Comparison of ENCODE assay signal across 8 cellular contexts in genomic region chr22:30694171-30694637, GRCh38. TPM values are rescaled to one million over a fixed set of nuclear protein-coding genes. Genes with fewer than 3 reads are reported as not detected.
DNase-seq lines count a peak whose midpoint lies in the region; ATAC-seq and TF ChIP-seq lines count a peak whose summit lies in the region.

No MANE protein-coding gene starts in this region.

- no peaks in the 10 kb centered on the region for H3K79me1 ChIP-seq in H9 (ENCODE audit: insufficient read depth, low read depth, low read length, poor library complexity, severe bottlenecking)

- POLR2A ChIA-PET in PC-3 (lab: Charles Lee; ENCODE audit: unreplicated experiment), result no interaction called here

- H3K9ac ChIP-seq in H9 (ENCODE audit: extremely low read depth, insufficient read length, low read length), result peak overlapping the region; percentile 57
- peak overlapping the region; percentile 55 for H3K9ac ChIP-seq in PC-3 (ENCODE audit: low read length)

- H3K79me2 ChIP-seq in H9 (ENCODE audit: insufficient read depth, low read length) (no peaks in the 10 kb centered on the region), PC-3 (ENCODE audit: low read length) (no peaks in the 10 kb centered on the region)

- no peaks in the 10 kb centered on the region for H3F3A ChIP-seq in PC-3 (ENCODE audit: low read length, unreplicated experiment)

- H3K36me3 Mint-ChIP-seq in H9 (ENCODE audit: insufficient read depth in 1 of 3, low read depth in 3 of 3), result no peaks in the 10 kb centered on the region; a peak in 1 of 7 replicates

- no peak overlapping the region for H2AK5ac ChIP-seq in H9 (ENCODE audit: insufficient read length, low read length)

- no peak overlapping the region for H4K91ac ChIP-seq in H9 (ENCODE audit: insufficient read length, low read depth, low read length)

- H2AFZ ChIP-seq in H9 (ENCODE audit: low read length) (no peak overlapping the region), PC-3 (ENCODE audit: low read length) (peak overlapping the region; percentile 77), neuron (ENCODE audit: low read depth, low read length) (peak overlapping the region; percentile 67)

- H3K27ac ChIP-seq in H9 (ENCODE audit: insufficient read length, low read depth, low read length), result no peak overlapping the region
- H3K27ac ChIP-seq in PC-3 (ENCODE audit: low read length), result 0 out of 2 replicates have a peak overlapping the region, but pooled peaks have one; percentile 8
- peak overlapping the region in 1 of 4 donors; percentile 55 for H3K27ac ChIP-seq in gastroesophageal sphincter
- H3K27ac ChIP-seq in suprapubic skin, result peak overlapping the region; percentile 37

- no peak overlapping the region for H2BK5ac ChIP-seq in H9 (ENCODE audit: insufficient read length, low read length)

- no peak for TF ChIP-seq EP300 in gastroesophageal sphincter (IDR thresholded peaks at IDR 0.05)
- no peak for TF ChIP-seq EP300 in suprapubic skin (IDR thresholded peaks at IDR 0.05)

- TSS peak; percentile 70 for BruUV-seq in PC-3 (replicated peaks; lab: Mats Ljungman, UMichigan)

- no peak overlapping the region for H3T11ph ChIP-seq in H9 (ENCODE audit: low read length)

- H3K4me2 ChIP-seq in H9 (ENCODE audit: insufficient read depth, insufficient read length, low read length), result peak overlapping the region; percentile 50
- peak overlapping the region; percentile 88 for H3K4me2 ChIP-seq in PC-3 (ENCODE audit: low read length)

- no peak overlapping the region for H2BK15ac ChIP-seq in H9 (ENCODE audit: low read depth, low read length)

- peak; percentile 16 for DNase-seq in AG08395 (ENCODE audit: low spot score)
- peak; percentile 76 for DNase-seq in H9
- peak; percentile 44 for DNase-seq in PC-3
- DNase-seq in activated gamma-delta T cell treated with Interleukin-2 at 50 U/mL for 16 hours, result peak; percentile 52
- DNase-seq in suprapubic skin (ENCODE audit: low spot score in 2 of 2), result no peak

- H4K20me1 ChIP-seq in H9 (ENCODE audit: control insufficient read depth, insufficient read depth, insufficient read length) (no peaks in the 10 kb centered on the region), PC-3 (ENCODE audit: low read length) (no peaks in the 10 kb centered on the region)

- no peaks in the 10 kb centered on the region for H3K9me3 Mint-ChIP-seq in H9

- peak overlapping the region; percentile 75 to 81 for H3K4me3 Mint-ChIP-seq in H9

- H3K9me3 ChIP-seq in H9 (ENCODE audit: control insufficient read depth, low read depth, low read length) (no peaks in the 10 kb centered on the region), PC-3 (ENCODE audit: low read length) (no peaks in the 10 kb centered on the region), gastroesophageal sphincter (no peaks in the 10 kb centered on the region), neuron (ENCODE audit: low read length) (no peaks in the 10 kb centered on the region), suprapubic skin (no peaks in the 10 kb centered on the region)

- WGBS in H9 (ENCODE audit: extremely low coverage, insufficient read length, low lambda C conversion rate), result no CpG with 5 or more reads among the region's 38 CpGs
- 6 to 17% methylated on average over 1 to 2 of the region's 38 CpGs for WGBS in gastroesophageal sphincter (ENCODE audit: low coverage in 1 of 2), 2 donors
- WGBS in suprapubic skin, result 0% methylated on average over 19 of the region's 38 CpGs

- peaks cover 30% of the 10 kb centered on the region for H3K27me3 Mint-ChIP-seq in H9 (ENCODE audit: low read depth)

- no peak for TF ChIP-seq CTCF in H9 (conservative IDR thresholded peaks at IDR 0.05)
- TF ChIP-seq CTCF in PC-3 (conservative IDR thresholded peaks at IDR 0.05; ENCODE audit: low read depth, low read length), result no peak
- TF ChIP-seq CTCF in gastroesophageal sphincter (IDR thresholded peaks at IDR 0.05), result no peak
- no peak for TF ChIP-seq CTCF in suprapubic skin (IDR thresholded peaks at IDR 0.05)

- H3K9me2 ChIP-seq in PC-3 (replicated peaks; ENCODE audit: low read length), result no peaks in the 10 kb centered on the region

- TF ChIP-seq POLR2A in gastroesophageal sphincter (IDR thresholded peaks at IDR 0.05), result no peak
- TF ChIP-seq POLR2A in suprapubic skin (IDR thresholded peaks at IDR 0.05), result no peak

- peak overlapping the region in 2 of 3 experiments; percentile 84 to 87; a peak in 4 of 7 replicates for H3K27ac Mint-ChIP-seq in H9

- H2BK12ac ChIP-seq in H9 (ENCODE audit: insufficient read length, low read depth, low read length), result no peak overlapping the region

- no peak overlapping the region for H4K5ac ChIP-seq in H9 (ENCODE audit: insufficient read length, low read depth, low read length)

- H3K27me3 ChIP-seq in H9 (ENCODE audit: insufficient read depth, low read length) (peaks cover 9% of the 10 kb centered on the region; the same call in 1 of the 2 replicates), PC-3 (ENCODE audit: low read length) (no peaks in the 10 kb centered on the region), gastroesophageal sphincter (no peaks in the 10 kb centered on the region), neuron (ENCODE audit: insufficient read depth, low read length) (peaks cover 25% of the 10 kb centered on the region), suprapubic skin (no peaks in the 10 kb centered on the region)

- H2BK120ac ChIP-seq in H9 (ENCODE audit: low read depth, low read length, poor library complexity, severe bottlenecking), result peak overlapping the region; percentile 10

- H3K36me3 ChIP-seq in PC-3 (ENCODE audit: low read depth, low read length) (no peaks in the 10 kb centered on the region), gastroesophageal sphincter (no peaks in the 10 kb centered on the region), neuron (ENCODE audit: insufficient read depth, low read length) (no peaks in the 10 kb centered on the region), suprapubic skin (no peaks in the 10 kb centered on the region)

- H4K8ac ChIP-seq in H9 (replicated peaks; ENCODE audit: insufficient read length, low read depth, low read length), result no peak overlapping the region

- no peak overlapping the region for H3K4ac ChIP-seq in H9 (ENCODE audit: low read depth, low read length)

- intact Hi-C loops in PC-3 (cut with micrococcal nuclease), result loop anchor here (2.0 to 10.0 kb wide), 2 partner anchors 59 to 61 kb away; partner anchors contain the start of gene SLC35E4

- H3K23me2 ChIP-seq in H9 (ENCODE audit: insufficient read length, low read depth, low read length, poor library complexity, severe bottlenecking), result peaks cover 6% of the 10 kb centered on the region

- no peak overlapping the region for H2BK20ac ChIP-seq in H9 (ENCODE audit: low read depth, low read length, poor library complexity, severe bottlenecking)

- H3K4me3 ChIP-seq in PC-3 (ENCODE audit: low read length) (peak overlapping the region; percentile 74), gastroesophageal sphincter (peak overlapping the region; percentile 33 to 69), neuron (ENCODE audit: low read length) (peak overlapping the region; percentile 72), suprapubic skin (peak overlapping the region; percentile 69)

- H3K4me1 ChIP-seq in H9 (ENCODE audit: insufficient read depth, low read length) (no peaks in the 10 kb centered on the region; the same call in 1 of the 2 replicates), PC-3 (ENCODE audit: insufficient read depth, low read length) (peaks cover 9% of the 10 kb centered on the region; the same call in 1 of the 2 replicates), gastroesophageal sphincter (peaks cover 0 to 17% (median 4%) of the 10 kb centered on the region in 3 donors), neuron (ENCODE audit: insufficient read depth, low read length) (peaks cover 7% of the 10 kb centered on the region), suprapubic skin (peaks cover 15% of the 10 kb centered on the region)

- peaks cover 14 to 17% of the 10 kb centered on the region in 2 experiments for H3K4me1 Mint-ChIP-seq in H9

- no peak overlapping the region for H3K56ac ChIP-seq in H9 (ENCODE audit: insufficient read length, low read depth, low read length)

- CTCF ChIA-PET in PC-3 (lab: Charles Lee), result interaction anchor here (0.6 to 0.7 kb wide), 2 partner anchors 50 to 65 kb away, joined by 3 read pairs; no protein-coding TSS in a partner anchor

- no peak overlapping the region for H3K23ac ChIP-seq in H9 (ENCODE audit: insufficient read length, low read depth, low read length)

- ATAC-seq in PC-3 (peak; percentile 61), gastroesophageal sphincter (peak; percentile 56), HG03095 (IDR thresholded peaks at IDR 0.05; ENCODE audit: unreplicated experiment) (no peak)

- H3K14ac ChIP-seq in H9 (ENCODE audit: insufficient read depth, low read length), result peak overlapping the region; percentile 99

- H3K18ac ChIP-seq in H9 (ENCODE audit: insufficient read length, low read depth, low read length), result peak overlapping the region; percentile 95

RNA-seq across cellular contexts. Expression of gene OSBP2, which starts 0.5 kb away (rescaled TPM):
- total RNA-seq in H9 (2021) (3.4 and 3.6 TPM in 2 replicates), PC-3 (2014; rRNA removed) (10.2 and 15.1 TPM in 2 replicates), gastroesophageal sphincter (1 to 10 TPM in 3 of 4 donors, under 1 TPM in 1; 0.35 to 3.5 (median 1.8) TPM), suprapubic skin (10 to 100 TPM in 1 of 4 donors, 1 to 10 TPM in 3; 3.9 to 11.3 (median 6.4) TPM)

RNA-seq across cellular contexts. Expression of gene DUSP18, which starts 26.5 kb away (rescaled TPM):
- total RNA-seq in H9 (2021) (1.9 and 2.6 TPM in 2 replicates), PC-3 (2014; rRNA removed) (7.7 and 11.5 TPM in 2 replicates), gastroesophageal sphincter (10 to 100 TPM in 2 of 4 donors, 1 to 10 TPM in 2; 6.5 to 13.2 (median 8.7) TPM), suprapubic skin (10 to 100 TPM; 14.2 to 20.4 (median 16.5) TPM)

RNA-seq across cellular contexts. Expression of gene SLC35E4, which starts 58.6 kb away (rescaled TPM):
- total RNA-seq in H9 (2021), result 3.7 and 3.9 TPM in 2 replicates
- 16.8 and 18.1 TPM in 2 replicates for total RNA-seq in PC-3 (2014; rRNA removed)
- total RNA-seq in gastroesophageal sphincter, result 10 to 100 TPM in 3 of 4 donors, 1 to 10 TPM in 1; 6.5 to 13.5 (median 10.9) TPM
- 10 to 100 TPM; 17.0 to 20.3 (median 18.8) TPM for total RNA-seq in suprapubic skin

Comparison
In these comparisons a context has a peak if more than half of its experiments do, and no peak if none do; other contexts are left out.
1. DNase-seq: peak in AG08395 (single experiment), H9 (single experiment), PC-3 (single experiment) and activated gamma-delta T cell treated with Interleukin-2 at 50 U/mL for 16 hours (single experiment); none in suprapubic skin (0 of 2).
2. Peak in every context shown above with its lines, with median percentiles within 50 percentile points of each other: H3K4me3 ChIP-seq.